Comparison of ENCODE assay signal across 1 cellular context in the genomic region with DNA sequence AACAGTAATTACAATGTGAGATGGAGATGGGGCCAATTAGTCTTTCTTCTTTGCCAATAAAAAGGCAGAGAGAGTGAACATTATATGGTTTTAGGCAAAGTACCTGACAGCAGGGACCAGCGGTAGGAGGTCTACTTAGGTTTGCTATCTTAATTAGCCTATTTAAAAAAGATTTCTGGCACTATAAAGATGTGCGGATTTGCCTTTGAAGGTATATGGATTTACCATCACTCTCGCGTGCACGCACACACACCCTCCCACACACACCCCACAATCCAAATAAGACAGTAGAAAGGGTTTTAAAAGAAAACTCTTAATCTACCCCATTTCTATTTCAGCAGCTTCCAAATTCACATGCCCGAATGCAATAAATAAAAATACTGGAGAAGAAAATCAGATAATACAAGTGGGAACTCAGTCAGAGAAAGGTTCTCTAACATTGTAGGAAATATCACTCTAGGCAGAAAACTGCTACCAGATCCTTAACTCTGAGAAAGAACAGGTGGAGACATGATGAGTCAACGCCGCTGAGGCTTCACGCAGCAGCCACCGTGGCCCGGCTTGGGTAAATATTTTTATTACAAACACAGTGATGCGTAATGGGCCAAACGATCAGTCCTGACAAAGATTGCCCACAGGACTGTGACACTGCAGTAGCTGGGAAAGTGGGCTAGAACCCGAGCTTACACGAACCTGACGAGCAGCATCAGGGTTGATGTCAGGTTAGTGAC.
TF ChIP-seq lines count a peak whose summit lies in the region.

No MANE protein-coding gene starts in this region.

TF ChIP-seq in HepG2, 621 proteins besides CTCF, POLR2A, EP300 and RAD21 (continued from another document and continues in another):
- no peak for TF ChIP-seq REPIN1 (CRISPR knock-in tag; IDR thresholded peaks at IDR 0.05; ENCODE audit: borderline replicate concordance, low read depth)
- TF ChIP-seq RBFOX2 (IDR thresholded peaks at IDR 0.05; ENCODE audit: low read depth, low read length): no peak
- no peak for TF ChIP-seq TOPORS (CRISPR knock-in tag; IDR thresholded peaks at IDR 0.05)
- no peak for TF ChIP-seq ZNF484 (CRISPR knock-in tag; IDR thresholded peaks at IDR 0.05; ENCODE audit: borderline replicate concordance, low read depth)
- TF ChIP-seq, protein P1, sequence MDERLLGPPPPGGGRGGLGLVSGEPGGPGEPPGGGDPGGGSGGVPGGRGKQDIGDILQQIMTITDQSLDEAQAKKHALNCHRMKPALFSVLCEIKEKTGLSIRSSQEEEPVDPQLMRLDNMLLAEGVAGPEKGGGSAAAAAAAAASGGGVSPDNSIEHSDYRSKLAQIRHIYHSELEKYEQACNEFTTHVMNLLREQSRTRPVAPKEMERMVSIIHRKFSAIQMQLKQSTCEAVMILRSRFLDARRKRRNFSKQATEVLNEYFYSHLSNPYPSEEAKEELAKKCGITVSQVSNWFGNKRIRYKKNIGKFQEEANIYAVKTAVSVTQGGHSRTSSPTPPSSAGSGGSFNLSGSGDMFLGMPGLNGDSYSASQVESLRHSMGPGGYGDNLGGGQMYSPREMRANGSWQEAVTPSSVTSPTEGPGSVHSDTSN (CRISPR knock-in tag; IDR thresholded peaks at IDR 0.05): no peak
- TF ChIP-seq, protein P2, sequence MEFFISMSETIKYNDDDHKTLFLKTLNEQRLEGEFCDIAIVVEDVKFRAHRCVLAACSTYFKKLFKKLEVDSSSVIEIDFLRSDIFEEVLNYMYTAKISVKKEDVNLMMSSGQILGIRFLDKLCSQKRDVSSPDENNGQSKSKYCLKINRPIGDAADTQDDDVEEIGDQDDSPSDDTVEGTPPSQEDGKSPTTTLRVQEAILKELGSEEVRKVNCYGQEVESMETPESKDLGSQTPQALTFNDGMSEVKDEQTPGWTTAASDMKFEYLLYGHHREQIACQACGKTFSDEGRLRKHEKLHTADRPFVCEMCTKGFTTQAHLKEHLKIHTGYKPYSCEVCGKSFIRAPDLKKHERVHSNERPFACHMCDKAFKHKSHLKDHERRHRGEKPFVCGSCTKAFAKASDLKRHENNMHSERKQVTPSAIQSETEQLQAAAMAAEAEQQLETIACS (CRISPR knock-in tag; IDR thresholded peaks at IDR 0.05): no peak
- TF ChIP-seq CENPT (CRISPR knock-in tag; IDR thresholded peaks at IDR 0.05; ENCODE audit: low read depth): no peak
- no peak for TF ChIP-seq ZKSCAN5 (CRISPR knock-in tag; IDR thresholded peaks at IDR 0.05)
- no peak for TF ChIP-seq ETS1 (CRISPR knock-in tag; IDR thresholded peaks at IDR 0.05)
- no peak for TF ChIP-seq ZNF75D (CRISPR knock-in tag; IDR thresholded peaks at IDR 0.05; ENCODE audit: borderline replicate concordance)
- TF ChIP-seq CCDC6 (CRISPR knock-in tag; IDR thresholded peaks at IDR 0.05): no peak
- TF ChIP-seq ZNF776 (CRISPR knock-in tag; IDR thresholded peaks at IDR 0.05): no peak
- TF ChIP-seq, protein P3, sequence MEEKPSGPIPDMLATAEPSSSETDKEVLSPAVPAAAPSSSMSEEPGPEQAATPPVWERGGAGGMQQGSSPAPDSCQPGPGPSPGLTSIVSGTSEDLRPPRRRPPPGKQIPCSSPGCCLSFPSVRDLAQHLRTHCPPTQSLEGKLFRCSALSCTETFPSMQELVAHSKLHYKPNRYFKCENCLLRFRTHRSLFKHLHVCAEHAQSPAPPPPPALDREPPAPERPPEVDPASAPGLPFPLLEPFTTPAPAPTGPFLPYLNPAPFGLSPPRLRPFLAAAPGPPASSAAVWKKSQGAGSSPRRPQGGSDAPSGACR (CRISPR knock-in tag; IDR thresholded peaks at IDR 0.05): no peak
- TF ChIP-seq, protein P4, sequence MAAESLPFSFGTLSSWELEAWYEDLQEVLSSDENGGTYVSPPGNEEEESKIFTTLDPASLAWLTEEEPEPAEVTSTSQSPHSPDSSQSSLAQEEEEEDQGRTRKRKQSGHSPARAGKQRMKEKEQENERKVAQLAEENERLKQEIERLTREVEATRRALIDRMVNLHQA (CRISPR knock-in tag; IDR thresholded peaks at IDR 0.05): no peak
- TF ChIP-seq, protein P5, sequence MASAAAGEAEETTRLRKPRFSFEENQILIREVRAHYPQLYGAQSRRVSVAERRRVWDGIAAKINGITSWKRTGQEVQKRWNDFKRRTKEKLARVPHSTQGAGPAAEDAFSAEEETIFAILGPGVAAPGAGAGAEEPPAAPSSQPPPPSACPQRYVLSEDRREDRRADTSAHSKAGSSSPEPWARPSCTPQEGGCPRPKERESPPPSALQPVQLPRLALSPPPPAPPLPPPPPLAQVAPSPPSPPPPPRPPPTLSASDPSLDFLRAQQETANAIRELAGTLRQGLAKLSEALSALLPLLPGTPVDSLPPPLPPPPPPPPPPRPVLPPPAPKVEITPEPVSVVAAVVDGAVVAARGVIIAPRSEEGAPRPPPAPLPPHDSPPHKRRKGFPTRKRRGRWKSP (CRISPR knock-in tag; IDR thresholded peaks at IDR 0.05): no peak
- TF ChIP-seq GPN1 (CRISPR knock-in tag; IDR thresholded peaks at IDR 0.05; ENCODE audit: borderline replicate concordance): no peak
- TF ChIP-seq POLR2G (IDR thresholded peaks at IDR 0.05; ENCODE audit: low read depth, low read length): no peak
- no peak for TF ChIP-seq MAFG (CRISPR knock-in tag; IDR thresholded peaks at IDR 0.05)
- no peak for TF ChIP-seq GLI4 (CRISPR knock-in tag; IDR thresholded peaks at IDR 0.05; ENCODE audit: borderline replicate concordance)
- TF ChIP-seq POLR2AphosphoS2 (IDR thresholded peaks at IDR 0.05; ENCODE audit: low read depth, low read length): no peak
- TF ChIP-seq ZNF775 (CRISPR knock-in tag; IDR thresholded peaks at IDR 0.05; ENCODE audit: borderline replicate concordance): no peak
- TF ChIP-seq NCOR1 (IDR thresholded peaks at IDR 0.05; ENCODE audit: borderline replicate concordance, low read length): no peak; the same call in 1 of the 2 replicates
- no peak for TF ChIP-seq ZNF879 (CRISPR knock-in tag; IDR thresholded peaks at IDR 0.05)
- TF ChIP-seq ZSCAN21 (CRISPR knock-in tag; IDR thresholded peaks at IDR 0.05; ENCODE audit: borderline replicate concordance): no peak
- TF ChIP-seq GZF1 (CRISPR knock-in tag; IDR thresholded peaks at IDR 0.05): no peak
- TF ChIP-seq ZBTB2 (CRISPR knock-in tag; IDR thresholded peaks at IDR 0.05; ENCODE audit: low read depth): no peak
- TF ChIP-seq SNAI1 (CRISPR knock-in tag; IDR thresholded peaks at IDR 0.05; ENCODE audit: borderline replicate concordance): no peak
- TF ChIP-seq NR2F1 (CRISPR knock-in tag; IDR thresholded peaks at IDR 0.05): no peak
- TF ChIP-seq, protein P6, sequence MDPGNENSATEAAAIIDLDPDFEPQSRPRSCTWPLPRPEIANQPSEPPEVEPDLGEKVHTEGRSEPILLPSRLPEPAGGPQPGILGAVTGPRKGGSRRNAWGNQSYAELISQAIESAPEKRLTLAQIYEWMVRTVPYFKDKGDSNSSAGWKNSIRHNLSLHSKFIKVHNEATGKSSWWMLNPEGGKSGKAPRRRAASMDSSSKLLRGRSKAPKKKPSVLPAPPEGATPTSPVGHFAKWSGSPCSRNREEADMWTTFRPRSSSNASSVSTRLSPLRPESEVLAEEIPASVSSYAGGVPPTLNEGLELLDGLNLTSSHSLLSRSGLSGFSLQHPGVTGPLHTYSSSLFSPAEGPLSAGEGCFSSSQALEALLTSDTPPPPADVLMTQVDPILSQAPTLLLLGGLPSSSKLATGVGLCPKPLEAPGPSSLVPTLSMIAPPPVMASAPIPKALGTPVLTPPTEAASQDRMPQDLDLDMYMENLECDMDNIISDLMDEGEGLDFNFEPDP (CRISPR knock-in tag; conservative IDR thresholded peaks at IDR 0.05): no peak
- TF ChIP-seq ZNF136 (CRISPR knock-in tag; IDR thresholded peaks at IDR 0.05; ENCODE audit: low read depth): no peak
- TF ChIP-seq ZNF292 (CRISPR knock-in tag; IDR thresholded peaks at IDR 0.05; ENCODE audit: borderline replicate concordance, low read depth): no peak; the same call in 1 of the 2 replicates
- no peak for TF ChIP-seq WIZ (CRISPR knock-in tag; IDR thresholded peaks at IDR 0.05)
- no peak for TF ChIP-seq ZNF33A (CRISPR knock-in tag; IDR thresholded peaks at IDR 0.05; ENCODE audit: borderline replicate concordance)
- no peak for TF ChIP-seq RNF2 (conservative IDR thresholded peaks at IDR 0.05; ENCODE audit: low read depth)
- peak; percentile 53; the same call in 1 of the 2 replicates for TF ChIP-seq RXRA (CRISPR knock-in tag; IDR thresholded peaks at IDR 0.05)
- no peak for TF ChIP-seq ZFP82 (CRISPR knock-in tag; IDR thresholded peaks at IDR 0.05; ENCODE audit: borderline replicate concordance)
- TF ChIP-seq NCOA2 (CRISPR knock-in tag; IDR thresholded peaks at IDR 0.05): peak; percentile 50; the same call in 1 of the 2 replicates
- TF ChIP-seq, protein P7, sequence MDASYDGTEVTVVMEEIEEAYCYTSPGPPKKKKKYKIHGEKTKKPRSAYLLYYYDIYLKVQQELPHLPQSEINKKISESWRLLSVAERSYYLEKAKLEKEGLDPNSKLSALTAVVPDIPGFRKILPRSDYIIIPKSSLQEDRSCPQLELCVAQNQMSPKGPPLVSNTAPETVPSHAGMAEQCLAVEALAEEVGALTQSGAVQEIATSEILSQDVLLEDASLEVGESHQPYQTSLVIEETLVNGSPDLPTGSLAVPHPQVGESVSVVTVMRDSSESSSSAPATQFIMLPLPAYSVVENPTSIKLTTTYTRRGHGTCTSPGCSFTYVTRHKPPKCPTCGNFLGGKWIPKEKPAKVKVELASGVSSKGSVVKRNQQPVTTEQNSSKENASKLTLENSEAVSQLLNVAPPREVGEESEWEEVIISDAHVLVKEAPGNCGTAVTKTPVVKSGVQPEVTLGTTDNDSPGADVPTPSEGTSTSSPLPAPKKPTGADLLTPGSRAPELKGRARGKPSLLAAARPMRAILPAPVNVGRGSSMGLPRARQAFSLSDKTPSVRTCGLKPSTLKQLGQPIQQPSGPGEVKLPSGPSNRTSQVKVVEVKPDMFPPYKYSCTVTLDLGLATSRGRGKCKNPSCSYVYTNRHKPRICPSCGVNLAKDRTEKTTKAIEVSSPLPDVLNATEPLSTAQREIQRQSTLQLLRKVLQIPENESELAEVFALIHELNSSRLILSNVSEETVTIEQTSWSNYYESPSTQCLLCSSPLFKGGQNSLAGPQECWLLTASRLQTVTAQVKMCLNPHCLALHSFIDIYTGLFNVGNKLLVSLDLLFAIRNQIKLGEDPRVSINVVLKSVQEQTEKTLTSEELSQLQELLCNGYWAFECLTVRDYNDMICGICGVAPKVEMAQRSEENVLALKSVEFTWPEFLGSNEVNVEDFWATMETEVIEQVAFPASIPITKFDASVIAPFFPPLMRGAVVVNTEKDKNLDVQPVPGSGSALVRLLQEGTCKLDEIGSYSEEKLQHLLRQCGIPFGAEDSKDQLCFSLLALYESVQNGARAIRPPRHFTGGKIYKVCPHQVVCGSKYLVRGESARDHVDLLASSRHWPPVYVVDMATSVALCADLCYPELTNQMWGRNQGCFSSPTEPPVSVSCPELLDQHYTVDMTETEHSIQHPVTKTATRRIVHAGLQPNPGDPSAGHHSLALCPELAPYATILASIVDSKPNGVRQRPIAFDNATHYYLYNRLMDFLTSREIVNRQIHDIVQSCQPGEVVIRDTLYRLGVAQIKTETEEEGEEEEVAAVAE (CRISPR knock-in tag; IDR thresholded peaks at IDR 0.05; ENCODE audit: borderline replicate concordance): no peak
- no peak for TF ChIP-seq ZNF577 (CRISPR knock-in tag; IDR thresholded peaks at IDR 0.05; ENCODE audit: borderline replicate concordance, low read depth)
- no peak for TF ChIP-seq ZNF749 (CRISPR knock-in tag; IDR thresholded peaks at IDR 0.05; ENCODE audit: borderline replicate concordance)
- TF ChIP-seq KDM5B (CRISPR knock-in tag; IDR thresholded peaks at IDR 0.05; ENCODE audit: borderline replicate concordance): no peak
- no peak for TF ChIP-seq KDM3A (CRISPR knock-in tag; IDR thresholded peaks at IDR 0.05; ENCODE audit: low read depth)
- TF ChIP-seq, protein P8, sequence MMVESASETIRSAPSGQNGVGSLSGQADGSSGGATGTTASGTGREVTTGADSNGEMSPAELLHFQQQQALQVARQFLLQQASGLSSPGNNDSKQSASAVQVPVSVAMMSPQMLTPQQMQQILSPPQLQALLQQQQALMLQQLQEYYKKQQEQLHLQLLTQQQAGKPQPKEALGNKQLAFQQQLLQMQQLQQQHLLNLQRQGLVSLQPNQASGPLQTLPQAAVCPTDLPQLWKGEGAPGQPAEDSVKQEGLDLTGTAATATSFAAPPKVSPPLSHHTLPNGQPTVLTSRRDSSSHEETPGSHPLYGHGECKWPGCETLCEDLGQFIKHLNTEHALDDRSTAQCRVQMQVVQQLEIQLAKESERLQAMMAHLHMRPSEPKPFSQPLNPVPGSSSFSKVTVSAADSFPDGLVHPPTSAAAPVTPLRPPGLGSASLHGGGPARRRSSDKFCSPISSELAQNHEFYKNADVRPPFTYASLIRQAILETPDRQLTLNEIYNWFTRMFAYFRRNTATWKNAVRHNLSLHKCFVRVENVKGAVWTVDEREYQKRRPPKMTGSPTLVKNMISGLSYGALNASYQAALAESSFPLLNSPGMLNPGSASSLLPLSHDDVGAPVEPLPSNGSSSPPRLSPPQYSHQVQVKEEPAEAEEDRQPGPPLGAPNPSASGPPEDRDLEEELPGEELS (CRISPR knock-in tag; IDR thresholded peaks at IDR 0.05): peak; percentile 50; the same call in 1 of the 2 replicates
- no peak for TF ChIP-seq ZNF709 (CRISPR knock-in tag; IDR thresholded peaks at IDR 0.05)
- no peak for TF ChIP-seq ZNF225 (CRISPR knock-in tag; IDR thresholded peaks at IDR 0.05)
- TF ChIP-seq ZFP1 (CRISPR knock-in tag; IDR thresholded peaks at IDR 0.05): no peak
- no peak for TF ChIP-seq NCOA1 (CRISPR knock-in tag; IDR thresholded peaks at IDR 0.05)
- no peak for TF ChIP-seq ZNF44 (CRISPR knock-in tag; IDR thresholded peaks at IDR 0.05)
- no peak for TF ChIP-seq ATF1 (CRISPR knock-in tag; IDR thresholded peaks at IDR 0.05)
- TF ChIP-seq TCF12 (IDR thresholded peaks at IDR 0.05): no peak
- no peak for TF ChIP-seq TCF12 (CRISPR knock-in tag; IDR thresholded peaks at IDR 0.05)
- TF ChIP-seq MIER3 (CRISPR knock-in tag; IDR thresholded peaks at IDR 0.05; ENCODE audit: borderline replicate concordance): peak; percentile 78
- TF ChIP-seq MXD4 (CRISPR knock-in tag; IDR thresholded peaks at IDR 0.05): no peak
- TF ChIP-seq HHEX (CRISPR knock-in tag; IDR thresholded peaks at IDR 0.05): no peak
